In the genomic region with DNA sequence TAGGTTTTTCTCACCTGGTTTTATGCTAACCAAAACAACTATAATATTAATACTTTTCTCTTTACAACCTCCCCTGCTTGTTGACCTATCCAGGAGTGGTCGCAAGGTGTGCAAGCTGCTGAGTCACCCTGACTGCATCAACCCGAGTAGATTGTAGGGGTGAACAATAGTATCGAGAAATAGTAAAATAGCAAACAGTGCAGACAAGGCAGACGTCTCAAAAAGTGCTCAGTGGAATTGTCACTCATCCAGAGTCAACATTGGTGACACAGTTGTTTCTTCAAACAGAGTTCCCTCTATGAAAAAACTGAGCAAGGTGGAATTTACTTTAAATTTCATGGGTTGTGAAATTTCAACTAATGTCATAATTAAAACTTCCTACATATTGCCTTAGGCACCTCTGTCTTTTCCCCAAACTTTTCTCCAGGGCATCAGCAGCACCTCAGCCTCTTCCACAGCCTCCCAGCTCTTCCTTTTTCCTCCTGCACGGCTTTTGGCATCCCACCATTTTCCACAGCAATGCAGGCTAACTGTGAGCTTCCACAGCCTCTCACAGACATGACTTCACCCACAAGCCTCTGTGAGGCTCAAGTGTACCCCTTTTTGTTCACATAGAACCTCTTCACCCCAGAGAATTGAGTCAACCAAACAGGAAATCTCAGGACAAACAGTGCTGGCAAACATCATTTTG, we compare ENCODE assay signal across 9 cellular contexts. TPM values are rescaled to one million over a fixed set of nuclear protein-coding genes. Genes with fewer than 3 reads are reported as not detected.
DNase-seq lines count a peak whose midpoint lies in the region; ATAC-seq, FAIRE-seq and TF ChIP-seq lines count a peak whose summit lies in the region.
"Not testable (repeated sequence)": the region's sequence is repeated elsewhere in the genome, so short reads cannot be mapped to it uniquely, and the experiment has no call there.
"Had no signal": no experiment of that assay in that cellular context is flagged by ENCODE, and none has a peak within 500 bp of the region (broad histone marks: within the 10 kb centered on the region; RNA-seq: fewer than 3 reads in every experiment).

No MANE protein-coding gene starts in this region.

- not testable (repeated sequence) for BruUV-seq in MCF 10A (replicated peaks; lab: Mats Ljungman, UMichigan)

- not testable (repeated sequence) for H3K4me3 Mint-ChIP-seq in MCF 10A (ENCODE audit: unreplicated experiment)

- peaks cover 20% of the 10 kb centered on the region for H3K4me1 Mint-ChIP-seq in MCF 10A (ENCODE audit: insufficient read depth, unreplicated experiment)

- not testable (repeated sequence) for H3K36me3 Mint-ChIP-seq in MCF 10A (ENCODE audit: insufficient read depth, unreplicated experiment)

- peak; percentile 57 to 59; a peak in 2 of 5 replicates for TF ChIP-seq EP300 in A549 (IDR thresholded peaks at IDR 0.05)

- not testable (repeated sequence) for H3K9me3 Mint-ChIP-seq in MCF 10A (ENCODE audit: unreplicated experiment)

- peaks cover 56% of the 10 kb centered on the region for H3K4me1 ChIP-seq in A549
- H3K4me1 ChIP-seq in RWPE2 (ENCODE audit: insufficient read depth, poor library complexity, severe bottlenecking); right lobe of liver: not testable (repeated sequence)

- H3K4me2 ChIP-seq in A549: peak overlapping the region; percentile 66

- not testable (repeated sequence) for TF ChIP-seq CTCF in A549 (IDR thresholded peaks at IDR 0.05); LNCaP clone FGC (IDR thresholded peaks at IDR 0.05; ENCODE audit: control insufficient read depth, extremely low read depth, insufficient read depth); RWPE2 (IDR thresholded peaks at IDR 0.05; ENCODE audit: poor library complexity, severe bottlenecking); MCF 10A (IDR thresholded peaks at IDR 0.05; ENCODE audit: unreplicated experiment); right lobe of liver (IDR thresholded peaks at IDR 0.05)

- DNase-seq in A549 (ENCODE audit: low read depth in 1 of 2, low spot score in 1 of 2): peak in 1 of 2 experiments; percentile 77
- DNase-seq in LNCaP clone FGC (ENCODE audit: low read depth): peak; percentile 17
- DNase-seq in RWPE2 (ENCODE audit: low spot score); left lobe of liver (ENCODE audit: low spot score): not testable (repeated sequence)
- peak; percentile 20 for DNase-seq in MCF 10A (ENCODE audit: unreplicated experiment)
- peak; percentile 16 for DNase-seq in epithelial cell of prostate (ENCODE audit: low read depth, low spot score)
- DNase-seq in right lobe of liver: peak in 1 of 3 donors; percentile 25

- H3K27ac ChIP-seq in A549 (peak overlapping the region; percentile 81 to 90), right lobe of liver (peak overlapping the region in 2 of 3 donors; percentile 19 to 74)
- not testable (repeated sequence) for H3K27ac ChIP-seq in RWPE2 (ENCODE audit: poor library complexity, severe bottlenecking); epithelial cell of prostate

- ATAC-seq in A549 (peak; percentile 54 to 81; a peak in 5 of 6 replicates), RWPE2 (ENCODE audit: low read depth) (peak; percentile 58; the same call in 2 of the 3 replicates), left lobe of liver (peak; percentile 90), right lobe of liver (peak; percentile 90 to 94 (median 91))

- peak; percentile 96 for FAIRE-seq in A549 (lab: Jason Lieb, UNC)

- POLR2A ChIA-PET in A549 (lab: Yijun Ruan, JAX); MCF 10A (lab: Yijun Ruan, JAX): not testable (repeated sequence)

- TF ChIP-seq RAD21 in A549 (conservative IDR thresholded peaks at IDR 0.05 in 1 of 2, IDR thresholded peaks at IDR 0.05 in 1 of 2): not testable (repeated sequence)

- H3K27me3 ChIP-seq in RWPE2 (ENCODE audit: insufficient read depth, poor library complexity, severe bottlenecking); right lobe of liver: not testable (repeated sequence)

- 6% methylated on average over 5 of the region's 5 CpGs for WGBS in A549 (ENCODE audit: missing lambda C conversion rate)
- WGBS in right lobe of liver (ENCODE audit: insufficient coverage, low coverage, low lambda C conversion rate, missing lambda C conversion rate): 37% methylated on average over 5 of the region's 5 CpGs

- not testable (repeated sequence) for H3K27me3 Mint-ChIP-seq in MCF 10A (ENCODE audit: insufficient read depth, unreplicated experiment)

- intact Hi-C loops in MCF 10A (cut with micrococcal nuclease); right lobe of liver (cut with DNase I): not testable (repeated sequence)

- not testable (repeated sequence) for H3K36me3 ChIP-seq in RWPE2 (ENCODE audit: low read depth); right lobe of liver

- not testable (repeated sequence) for TF ChIP-seq POLR2A in A549 (IDR thresholded peaks at IDR 0.05; ENCODE audit: low read length); right lobe of liver (IDR thresholded peaks at IDR 0.05)

- not testable (repeated sequence) for H3K9me3 ChIP-seq in A549; RWPE2 (ENCODE audit: severe bottlenecking); right lobe of liver

- H3K4me3 ChIP-seq in A549; LNCaP clone FGC (ENCODE audit: low read depth, low read length); RWPE2 (ENCODE audit: severe bottlenecking); right lobe of liver: not testable (repeated sequence)

- not testable (repeated sequence) for H3K27ac Mint-ChIP-seq in MCF 10A (ENCODE audit: low read depth, unreplicated experiment)

- CTCF ChIA-PET in A549 (lab: Yijun Ruan, JAX) (interaction anchor here (1.3 kb wide), 1 partner anchor 107 kb away, joined by 6 read pairs; no protein-coding TSS in a partner anchor), MCF 10A (lab: Yijun Ruan, JAX) (interaction anchor here (0.6 kb wide), 1 partner anchor 470 kb away, joined by 3 read pairs; no protein-coding TSS in a partner anchor)

TF ChIP-seq in A549, 52 proteins besides CTCF, POLR2A, EP300 and RAD21:
- TF ChIP-seq MAFK (IDR thresholded peaks at IDR 0.05; ENCODE audit: partially characterized antibody) (peak; percentile 88), GATA3 (IDR thresholded peaks at IDR 0.05; ENCODE audit: borderline replicate concordance) (peak; percentile 37; the same call in 1 of the 2 replicates), NFE2L2 (conservative IDR thresholded peaks at IDR 0.05; ENCODE audit: low read length) (peak; percentile 82), CEBPB (IDR thresholded peaks at IDR 0.05) (peak; percentile 7 to 52; a peak in 2 of 4 replicates), JUN (IDR thresholded peaks at IDR 0.05) (peak in 1 of 2 experiments; percentile 64; a peak in 1 of 5 replicates)
TF ChIP-seq in A549: peak in this region for 5; not testable (repeated sequence) for 47.

RNA-seq across cellular contexts. Expression of gene AKR1C1, which starts 6.1 kb away (rescaled TPM):
- polyA plus RNA-seq in A549 (2011; rRNA removed) (1,148 and 1,445 TPM in 2 replicates), A549 (2017; fragmentation: RNase III; extraction: RNeasy Plus Mini Kit Qiagen cat#74134 plus additional on column Dnase treatment) (642 to 1,056 TPM (median 970 TPM) in 3 replicates)
- 341 and 343 TPM in 2 replicates for polyA plus RNA-seq in A549 (2012; cell fraction: cytosol; rRNA removed)
- 297 and 392 TPM in 2 replicates for polyA plus RNA-seq in A549 (2012; cell fraction: nucleus; rRNA removed)
- polyA minus RNA-seq in A549 (2011; rRNA and poly(A)+ RNA removed): 365 and 496 TPM in 2 replicates
- total RNA-seq in MCF 10A (2022) (4.3 and 6.2 TPM in 2 replicates), left lobe of liver (379 TPM), right lobe of liver (1,000 to 10,000 TPM in 1 of 6 experiments, 100 to 1,000 TPM in 5; 347 to 1,090 (median 533) TPM)

RNA-seq across cellular contexts. Expression of gene AKR1C2, which starts 46.6 kb away (rescaled TPM):
- polyA plus RNA-seq in A549 (2011; rRNA removed): 6,607 and 6,805 TPM in 2 replicates
- 2,138 and 2,314 TPM in 2 replicates for polyA plus RNA-seq in A549 (2012; cell fraction: cytosol; rRNA removed)
- 1,646 and 2,223 TPM in 2 replicates for polyA plus RNA-seq in A549 (2012; cell fraction: nucleus; rRNA removed)
- 5,292 to 5,660 TPM (median 5,410 TPM) in 3 replicates for polyA plus RNA-seq in A549 (2017; fragmentation: RNase III; extraction: RNeasy Plus Mini Kit Qiagen cat#74134 plus additional on column Dnase treatment)
- polyA minus RNA-seq in A549 (2011; rRNA and poly(A)+ RNA removed): 1,944 and 2,314 TPM in 2 replicates
- 19.7 and 21.1 TPM in 2 replicates for total RNA-seq in MCF 10A (2022)
- 1,010 TPM for total RNA-seq in left lobe of liver
- 1,000 to 10,000 TPM in 2 of 6 experiments, 100 to 1,000 TPM in 4; 203 to 2,018 (median 421) TPM for total RNA-seq in right lobe of liver
- total RNA-seq: CD4-positive, alpha-beta memory T cell had no signal
- polyA plus RNA-seq: CD14-positive monocyte; CD4-positive, alpha-beta memory T cell had no signal

Comparison
In these comparisons a context has a peak if more than half of its experiments do, and no peak if none do; other contexts are left out.
1. RNA of gene AKR1C1, which starts 6.1 kb away (total RNA-seq): 347 to 1,090 TPM in right lobe of liver and 379 TPM in left lobe of liver (single experiment); 4.3 to 6.2 TPM in MCF 10A; every median in the first group is over 10 times any median in the second.
2. Peak in every context shown above with its lines, with median percentiles within 50 percentile points of each other: ATAC-seq.